In genomic region chr21:22083899-22084298, GRCh38 we compare ENCODE assay signal across 27 cellular contexts.
"Had no signal": no experiment of that assay in that cellular context is flagged by ENCODE, and none has a peak within 500 bp of the region (broad histone marks: within the 10 kb centered on the region; RNA-seq: fewer than 3 reads in every experiment).

No MANE protein-coding gene starts in this region.

- ATAC-seq: activated CD8-positive, alpha-beta memory T cell treated with anti-CD3 and anti-CD28 coated beads, Interleukin-2, amount 10 ng/mL, durations not matched to agents 7 days and 5 days; activated naive CD8-positive, alpha-beta T cell treated with anti-CD3 and anti-CD28 coated beads, Interleukin-2, amount 50 U/mL, for 24 hours; body of pancreas; T-helper 17 cell; WTC11 had no signal

- DNase-seq: activated CD4-positive, alpha-beta T cell treated with anti-CD3 and anti-CD28 coated beads for 48 hours; activated CD4-positive, alpha-beta T cell treated with anti-CD3 and anti-CD28 coated beads, Interleukin-2, amount 50 U/mL, for 4 hours; activated CD4-positive, CD25-positive, alpha-beta regulatory T cell treated with anti-CD3 and anti-CD28 coated beads, Interleukin-2, amount 50 U/mL, for 72 hours; activated CD8-positive, alpha-beta memory T cell treated with anti-CD3 and anti-CD28 coated beads, Interleukin-2, amount 10 ng/mL, durations not matched to agents 7 days and 5 days; activated effector memory CD4-positive, alpha-beta T cell treated with Interleukin-2 at 50 U/mL for 16 hours; activated naive CD4-positive, alpha-beta T cell; activated naive CD8-positive, alpha-beta T cell treated with anti-CD3 and anti-CD28 coated beads, Interleukin-2, amount 50 U/mL, for 24 hours; activated T-cell treated with anti-CD3 and anti-CD28 coated beads, Interleukin-2, amount 50 U/mL, for 24 hours; amniotic stem cell; body of pancreas; central memory CD4-positive, alpha-beta T cell; NCI-H1092; NCI-H1417; NCI-H1930; NCI-H2171; NCI-H345; NCI-H510A; NCI-H526 treated with DMSO at 0.1 percent for 48 hours; Peyer's patch; SHP77 treated with DMSO at 0.1 percent for 48 hours; T-helper 17 cell; T-helper 9 cell had no signal

- H3K9me3 ChIP-seq: ascending aorta, body of pancreas, Peyer's patch had no signal

- H3K27ac ChIP-seq: ascending aorta, body of pancreas, coronary artery, KMS-11, Peyer's patch had no signal

- H3K4me1 ChIP-seq: ascending aorta, body of pancreas, Peyer's patch had no signal

- H3K36me3 ChIP-seq: ascending aorta, Peyer's patch had no signal

- H3K27me3 ChIP-seq: ascending aorta, body of pancreas, Peyer's patch had no signal

- H3K4me3 ChIP-seq: ascending aorta, body of pancreas, coronary artery, Peyer's patch had no signal

- H3K9ac ChIP-seq: KMS-11 had no signal

- FAIRE-seq: bronchial epithelial cell had no signal

- H3K4me2 ChIP-seq: KMS-11 had no signal
